ENCODE assay signal across 12 cellular contexts in the genomic region with DNA sequence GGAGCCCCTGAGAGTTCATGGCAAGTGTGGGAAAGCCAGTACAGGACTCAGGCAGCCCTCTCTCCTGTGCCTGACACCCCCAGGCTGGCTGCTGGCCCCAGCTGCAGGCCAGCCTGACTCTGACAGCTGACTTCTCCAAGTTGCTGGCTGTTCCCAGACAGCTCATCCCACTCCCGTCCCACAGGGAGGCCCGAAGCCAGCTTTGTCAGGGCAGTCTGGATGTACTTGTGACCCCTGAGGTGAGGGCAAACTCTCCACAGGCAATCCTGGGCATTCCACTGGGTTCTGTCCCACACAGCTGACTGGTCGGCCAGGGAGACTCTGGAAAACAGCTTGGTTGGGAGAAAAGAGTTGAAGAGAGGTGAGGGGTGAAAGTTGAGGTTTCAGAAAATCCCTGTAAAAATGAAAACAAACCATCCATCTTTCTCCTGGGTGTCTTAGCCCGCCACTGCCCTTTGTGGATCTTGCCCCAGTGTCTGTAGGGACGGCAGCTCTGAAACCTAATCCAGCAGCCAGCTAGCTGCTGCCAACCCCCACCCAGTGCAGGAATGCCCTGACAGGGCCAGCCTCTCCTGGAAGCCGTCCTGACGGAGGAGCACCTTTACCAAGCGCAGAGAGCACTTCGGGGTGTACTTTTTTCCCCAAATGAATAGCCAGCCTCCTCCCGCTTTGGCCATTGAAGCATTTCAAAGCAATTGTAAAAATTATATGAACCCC.
DNase-seq lines count a peak whose midpoint lies in the region; ATAC-seq and TF ChIP-seq lines count a peak whose summit lies in the region.
"Had no signal": no experiment of that assay in that cellular context is flagged by ENCODE, and none has a peak within 500 bp of the region (broad histone marks: within the 10 kb centered on the region; RNA-seq: fewer than 3 reads in every experiment).

No MANE protein-coding gene starts in this region.

- no peaks in the 10 kb centered on the region for H3F3A ChIP-seq in GM23248 (ENCODE audit: insufficient read depth)

- CTCF ChIA-PET in activated CD4-positive, alpha-beta T cell treated with anti-CD3 and anti-CD28 coated beads, Interleukin-2, amount 10 ng/mL, durations not matched to agents 7 days and 5 days (lab: Charles Lee), result interaction anchor here (0.5 kb wide), 1 partner anchor 1396 kb away, joined by 3 read pairs; a partner anchor contains a TSS

- in situ Hi-C loops in GM23248 (cut with MboI) (no loop called here), brain microvascular endothelial cell (cut with HindIII; ENCODE audit: low pct_ligation_motif_present, low sequenced_read_pairs) (no loop called here), gastrocnemius medialis (cut with MboI; ENCODE audit: low sequenced_read_pairs in 4 of 4) (no loop called here)

- H4K20me1 ChIP-seq in GM23248 (ENCODE audit: insufficient read depth), result no peaks in the 10 kb centered on the region

- intact Hi-C loops in gastrocnemius medialis (cut with DNase I; ENCODE audit: low total_unique reads), result loop anchor here (10.0 kb wide), 2 partner anchors 426 to 594 kb away; no protein-coding TSS in a partner anchor
- intact Hi-C loops in activated T-helper 2 cell treated with anti-CD3 and anti-CD28 coated beads, Interferon-gamma antibody, Interleukin-2, Interleukin-4, amounts not matched to agents 10 μg/mL and 5 μg/mL and 100 μg/mL, durations not matched to agents 14 hours and 24 hours and 36 hours (cut with micrococcal nuclease), result no loop called here

- no peak overlapping the region for H3K4me2 ChIP-seq in GM23248 (ENCODE audit: unreplicated experiment)

- no peak overlapping the region for H2AFZ ChIP-seq in GM23248

- no peak overlapping the region for H3K27ac Mint-ChIP-seq in activated T-helper 2 cell treated with anti-CD3 and anti-CD28 coated beads, Interferon-gamma antibody, Interleukin-2, Interleukin-4, amounts not matched to agents 10 μg/mL and 5 μg/mL and 100 μg/mL, durations not matched to agents 14 hours and 24 hours and 36 hours
- H3K27ac Mint-ChIP-seq in activated CD4-positive, alpha-beta T cell treated with anti-CD3 and anti-CD28 coated beads, Interleukin-2, amount 10 ng/mL, durations not matched to agents 7 days and 5 days, result no peak overlapping the region
- H3K27ac Mint-ChIP-seq in immature natural killer cell, result peak overlapping the region in 2 of 6 donors; percentile 6 to 82
- H3K27ac Mint-ChIP-seq: CD4-positive, alpha-beta T cell had no signal

- H3K9me3 Mint-ChIP-seq in activated T-helper 2 cell treated with anti-CD3 and anti-CD28 coated beads, Interferon-gamma antibody, Interleukin-2, Interleukin-4, amounts not matched to agents 10 μg/mL and 5 μg/mL and 100 μg/mL, durations not matched to agents 14 hours and 24 hours and 36 hours, result no peaks in the 10 kb centered on the region
- H3K9me3 Mint-ChIP-seq in activated CD4-positive, alpha-beta T cell treated with anti-CD3 and anti-CD28 coated beads, Interleukin-2, amount 10 ng/mL, durations not matched to agents 7 days and 5 days, result no peaks in the 10 kb centered on the region
- H3K9me3 Mint-ChIP-seq in immature natural killer cell, result no peaks in the 10 kb centered on the region
- H3K9me3 Mint-ChIP-seq: CD4-positive, alpha-beta T cell had no signal

- TF ChIP-seq CTCF in brain microvascular endothelial cell (IDR thresholded peaks at IDR 0.05; ENCODE audit: low read depth, low read length, missing control alignments), result no peak
- TF ChIP-seq CTCF in gastrocnemius medialis (IDR thresholded peaks at IDR 0.05 in 4 of 5, conservative IDR thresholded peaks at IDR 0.05 in 1 of 5), result no peak

- DNase-seq in GM23248, result peak; percentile 65
- peak; percentile 24 for DNase-seq in brain microvascular endothelial cell
- DNase-seq in iPS-NIHi11 (ENCODE audit: low spot score), result peak; percentile 67
- DNase-seq in gastrocnemius medialis, result peak; percentile 79 to 88
- DNase-seq in activated T-helper 2 cell treated with anti-CD3 and anti-CD28 coated beads, Interferon-gamma antibody, Interleukin-2, Interleukin-4, amounts not matched to agents 10 μg/mL and 5 μg/mL and 100 μg/mL, durations not matched to agents 14 hours and 24 hours and 36 hours (ENCODE audit: low spot score), result no peak
- DNase-seq in activated CD4-positive, alpha-beta T cell treated with anti-CD3 and anti-CD28 coated beads, Interleukin-2, amount 10 ng/mL, durations not matched to agents 7 days and 5 days, result no peak
- no peak for DNase-seq in immature natural killer cell
- DNase-seq: CD4-positive, alpha-beta T cell; NCI-H526; stimulated activated CD4-positive, alpha-beta T cell treated with anti-CD3 and anti-CD28 coated beads, Interleukin-4, amount 100 ng/mL, for 24 hours had no signal

- no peaks in the 10 kb centered on the region for H3K36me3 ChIP-seq in GM23248 (ENCODE audit: low read depth)
- H3K36me3 ChIP-seq in brain microvascular endothelial cell (replicated peaks), result no peaks in the 10 kb centered on the region
- H3K36me3 ChIP-seq in gastrocnemius medialis, result no peaks in the 10 kb centered on the region
- H3K36me3 ChIP-seq: SJSA1 had no signal

- H3K4me3 ChIP-seq in GM23248 (no peak overlapping the region), brain microvascular endothelial cell (ENCODE audit: low read depth, low read length) (no peak overlapping the region), gastrocnemius medialis (no peak overlapping the region)
- H3K4me3 ChIP-seq: SJSA1 had no signal

- no peaks in the 10 kb centered on the region for H3K9me3 ChIP-seq in GM23248 (ENCODE audit: low read depth)
- no peaks in the 10 kb centered on the region for H3K9me3 ChIP-seq in gastrocnemius medialis
- H3K9me3 ChIP-seq: SJSA1 had no signal

- ATAC-seq in gastrocnemius medialis, result peak; percentile 55 to 69
- no peak for ATAC-seq in GM19324 (IDR thresholded peaks at IDR 0.05; ENCODE audit: low FRiP score, unreplicated experiment)

- no peak overlapping the region for H3K9ac ChIP-seq in GM23248

- no peaks in the 10 kb centered on the region for H3K36me3 Mint-ChIP-seq in activated T-helper 2 cell treated with anti-CD3 and anti-CD28 coated beads, Interferon-gamma antibody, Interleukin-2, Interleukin-4, amounts not matched to agents 10 μg/mL and 5 μg/mL and 100 μg/mL, durations not matched to agents 14 hours and 24 hours and 36 hours (ENCODE audit: low read depth)
- H3K36me3 Mint-ChIP-seq in activated CD4-positive, alpha-beta T cell treated with anti-CD3 and anti-CD28 coated beads, Interleukin-2, amount 10 ng/mL, durations not matched to agents 7 days and 5 days (ENCODE audit: low read depth), result no peaks in the 10 kb centered on the region
- no peaks in the 10 kb centered on the region for H3K36me3 Mint-ChIP-seq in immature natural killer cell

- H3K27ac ChIP-seq in GM23248 (no peak overlapping the region), brain microvascular endothelial cell (no peak overlapping the region), gastrocnemius medialis (peak overlapping the region; percentile 85 to 93 (median 90))
- H3K27ac ChIP-seq: SJSA1 had no signal

- no peak overlapping the region for H3K4me3 Mint-ChIP-seq in activated T-helper 2 cell treated with anti-CD3 and anti-CD28 coated beads, Interferon-gamma antibody, Interleukin-2, Interleukin-4, amounts not matched to agents 10 μg/mL and 5 μg/mL and 100 μg/mL, durations not matched to agents 14 hours and 24 hours and 36 hours (ENCODE audit: low read depth)
- no peak overlapping the region for H3K4me3 Mint-ChIP-seq in activated CD4-positive, alpha-beta T cell treated with anti-CD3 and anti-CD28 coated beads, Interleukin-2, amount 10 ng/mL, durations not matched to agents 7 days and 5 days
- no peak overlapping the region for H3K4me3 Mint-ChIP-seq in immature natural killer cell
- H3K4me3 Mint-ChIP-seq: CD4-positive, alpha-beta T cell had no signal

- peak; percentile 20 to 25 for TF ChIP-seq POLR2A in gastrocnemius medialis (IDR thresholded peaks at IDR 0.05)

- H3K4me1 Mint-ChIP-seq in activated T-helper 2 cell treated with anti-CD3 and anti-CD28 coated beads, Interferon-gamma antibody, Interleukin-2, Interleukin-4, amounts not matched to agents 10 μg/mL and 5 μg/mL and 100 μg/mL, durations not matched to agents 14 hours and 24 hours and 36 hours (ENCODE audit: low read depth), result no peaks in the 10 kb centered on the region
- H3K4me1 Mint-ChIP-seq in activated CD4-positive, alpha-beta T cell treated with anti-CD3 and anti-CD28 coated beads, Interleukin-2, amount 10 ng/mL, durations not matched to agents 7 days and 5 days, result no peaks in the 10 kb centered on the region
- H3K4me1 Mint-ChIP-seq in immature natural killer cell, result peaks cover 28 to 30% of the 10 kb centered on the region in 2 donors

- no peaks in the 10 kb centered on the region for H3K27me3 ChIP-seq in GM23248 (replicated peaks; ENCODE audit: insufficient read depth)
- H3K27me3 ChIP-seq in brain microvascular endothelial cell (replicated peaks), result no peaks in the 10 kb centered on the region
- no peaks in the 10 kb centered on the region for H3K27me3 ChIP-seq in gastrocnemius medialis
- H3K27me3 ChIP-seq: SJSA1 had no signal

- peaks cover 18% of the 10 kb centered on the region for H3K4me1 ChIP-seq in GM23248 (ENCODE audit: insufficient read depth)
- H3K4me1 ChIP-seq in gastrocnemius medialis, result peaks cover 77 to 81% of the 10 kb centered on the region in 2 donors

- POLR2A ChIA-PET in activated CD4-positive, alpha-beta T cell treated with anti-CD3 and anti-CD28 coated beads, Interleukin-2, amount 10 ng/mL, durations not matched to agents 7 days and 5 days (lab: Charles Lee), result no interaction called here

- H3K9me2 ChIP-seq in GM23248 (ENCODE audit: insufficient read depth), result no peaks in the 10 kb centered on the region

- H3K27me3 Mint-ChIP-seq in activated T-helper 2 cell treated with anti-CD3 and anti-CD28 coated beads, Interferon-gamma antibody, Interleukin-2, Interleukin-4, amounts not matched to agents 10 μg/mL and 5 μg/mL and 100 μg/mL, durations not matched to agents 14 hours and 24 hours and 36 hours (ENCODE audit: low read depth), result no peaks in the 10 kb centered on the region
- H3K27me3 Mint-ChIP-seq in activated CD4-positive, alpha-beta T cell treated with anti-CD3 and anti-CD28 coated beads, Interleukin-2, amount 10 ng/mL, durations not matched to agents 7 days and 5 days, result no peaks in the 10 kb centered on the region
- H3K27me3 Mint-ChIP-seq in immature natural killer cell (ENCODE audit: low read depth in 3 of 3), result peaks cover 0 to 2% (median 0%) of the 10 kb centered on the region in 3 donors
- H3K27me3 Mint-ChIP-seq: CD4-positive, alpha-beta T cell had no signal

- H3K79me2 ChIP-seq in GM23248 (ENCODE audit: insufficient read depth), result no peaks in the 10 kb centered on the region

- 47 to 53% methylated on average over 10 of the region's 10 CpGs for WGBS in GM23248 (ENCODE audit: low coverage in 1 of 2, low lambda C conversion rate in 2 of 2, missing lambda C conversion rate in 2 of 2), 2 experiments

Comparison
In these comparisons a context has a peak if more than half of its experiments do, and no peak if none do; other contexts are left out.
1. DNase-seq: peak in GM23248 (single experiment), brain microvascular endothelial cell (single experiment), iPS-NIHi11 (single experiment) and gastrocnemius medialis (2 of 2); none in activated T-helper 2 cell treated with anti-CD3 and anti-CD28 coated beads, Interferon-gamma antibody, Interleukin-2, Interleukin-4, amounts not matched to agents 10 μg/mL and 5 μg/mL and 100 μg/mL, durations not matched to agents 14 hours and 24 hours and 36 hours (single experiment), activated CD4-positive, alpha-beta T cell treated with anti-CD3 and anti-CD28 coated beads, Interleukin-2, amount 10 ng/mL, durations not matched to agents 7 days and 5 days (single experiment) and immature natural killer cell (0 of 3).
2. H3K27ac ChIP-seq: peak in gastrocnemius medialis (4 of 4); none in GM23248 (single experiment) and brain microvascular endothelial cell (single experiment).